ENCODE assay signal across 12 cellular contexts in genomic region chr10:63114031-63114814, GRCh38. TPM values are rescaled to one million over a fixed set of nuclear protein-coding genes. Genes with fewer than 3 reads are reported as not detected.
DNase-seq lines count a peak whose midpoint lies in the region; ATAC-seq, FAIRE-seq and TF ChIP-seq lines count a peak whose summit lies in the region.
"Had no signal": no experiment of that assay in that cellular context is flagged by ENCODE, and none has a peak within 500 bp of the region (broad histone marks: within the 10 kb centered on the region; RNA-seq: fewer than 3 reads in every experiment).

No MANE protein-coding gene starts in this region.

- no peak overlapping the region for H3K56ac ChIP-seq in IMR-90 (ENCODE audit: extremely low read depth, insufficient read depth, low read length)

- intact Hi-C loops in IMR-90 (cut with micrococcal nuclease) (no loop called here), body of pancreas (cut with DNase I) (no loop called here), HepG2 (cut with micrococcal nuclease; ENCODE audit: unreplicated experiment) (loop anchor here (2.0 kb wide), 1 partner anchor 19 kb away; the partner anchor contains the start of gene NRBF2), tibial artery (cut with DNase I; ENCODE audit: low total_unique reads) (no loop called here)

- in situ Hi-C loops in IMR-90 (cut with MboI; ENCODE audit: low sequenced_read_pairs) (no loop called here), HepG2 (cut with HindIII; ENCODE audit: extremely low pct_ligation_motif_present, low pct_unique_long_range_greater_than_20kb) (no loop called here)

- peak overlapping the region; percentile 85; the same call in 1 of the 2 replicates for H3K27ac ChIP-seq in IMR-90 (ENCODE audit: insufficient read depth, low read length)
- peak overlapping the region in 1 of 4 donors; percentile 2 for H3K27ac ChIP-seq in body of pancreas
- H3K27ac ChIP-seq in HepG2 (ENCODE audit: extremely low read length, insufficient read depth, low read length) = no peak overlapping the region
- H3K27ac ChIP-seq in tibial artery = peak overlapping the region; percentile 66 to 74
- H3K27ac ChIP-seq: foreskin keratinocyte had no signal

- CTCF ChIA-PET in IMR-90 (lab: Yijun Ruan, JAX) = interaction anchor here (0.6 to 0.7 kb wide), 2 partner anchors 30 to 32 kb away, joined by 3 to 6 read pairs; no protein-coding TSS in a partner anchor
- CTCF ChIA-PET in HepG2 (lab: Yijun Ruan, JAX; ENCODE audit: low intra/inter-chr PET ratio, low total read pairs) = no interaction called here
- CTCF ChIA-PET in activated CD4-positive, alpha-beta T cell treated with anti-CD3 and anti-CD28 coated beads, Interleukin-2, amount 10 ng/mL, durations not matched to agents 7 days and 5 days (lab: Charles Lee) = interaction anchor here (0.7 kb wide), 1 partner anchor 43 kb away, joined by 3 read pairs; no protein-coding TSS in a partner anchor

- TF ChIP-seq CTCF in IMR-90 (conservative IDR thresholded peaks at IDR 0.05; ENCODE audit: low read depth, low read length) = no peak
- no peak for TF ChIP-seq CTCF in body of pancreas (IDR thresholded peaks at IDR 0.05)
- TF ChIP-seq CTCF in HepG2 (CRISPR knock-in tag; IDR thresholded peaks at IDR 0.05) = no peak
- no peak for TF ChIP-seq CTCF in tibial artery (IDR thresholded peaks at IDR 0.05)

- peak overlapping the region; percentile 85 for H3K4ac ChIP-seq in IMR-90 (ENCODE audit: low read depth, low read length)

- H2BK5ac ChIP-seq in IMR-90 (ENCODE audit: low read depth, low read length, poor library complexity, severe bottlenecking) = peak overlapping the region; percentile 56

- no peak overlapping the region for H3K4me3 Mint-ChIP-seq in activated CD4-positive, alpha-beta T cell treated with anti-CD3 and anti-CD28 coated beads, Interleukin-2, amount 10 ng/mL, durations not matched to agents 7 days and 5 days

- H3K27me3 ChIP-seq in IMR-90 (ENCODE audit: control insufficient read depth, insufficient read depth, low read length) = no peaks in the 10 kb centered on the region
- H3K27me3 ChIP-seq in body of pancreas = no peaks in the 10 kb centered on the region
- no peaks in the 10 kb centered on the region; a peak in 1 of 5 replicates for H3K27me3 ChIP-seq in HepG2 (ENCODE audit: control insufficient read depth in 1 of 2, insufficient read depth in 2 of 2, low read length in 2 of 2)
- H3K27me3 ChIP-seq in tibial artery = no peaks in the 10 kb centered on the region
- H3K27me3 ChIP-seq: foreskin keratinocyte had no signal

- H3K4me2 ChIP-seq in IMR-90 (ENCODE audit: low read depth, low read length) (no peak overlapping the region), HepG2 (ENCODE audit: low read depth, low read length) (peak overlapping the region; percentile 46; the same call in 1 of the 2 replicates)

- WGBS in IMR-90 (ENCODE audit: extremely low coverage in 2 of 2, insufficient read length in 1 of 2), 2 experiments = no CpG with 5 or more reads among the region's 4 CpGs
- 34 to 38% methylated on average over 4 of the region's 4 CpGs for WGBS in body of pancreas, 2 donors
- 31% methylated on average over 4 of the region's 4 CpGs for WGBS in HepG2 (ENCODE audit: low lambda C conversion rate)

- H2BK20ac ChIP-seq in IMR-90 (ENCODE audit: low read depth, low read length) = peak overlapping the region; percentile 76; the same call in 1 of the 2 replicates

- H3K9ac ChIP-seq in IMR-90 (ENCODE audit: low read depth, low read length) = no peak overlapping the region
- no peak overlapping the region for H3K9ac ChIP-seq in HepG2 (ENCODE audit: insufficient read depth, low read depth, low read length)

- peak overlapping the region; percentile 93 for H4K91ac ChIP-seq in IMR-90 (ENCODE audit: insufficient read depth, low read depth, low read length)

- H3K79me2 ChIP-seq in HepG2 (ENCODE audit: insufficient read depth, low read length) = no peaks in the 10 kb centered on the region

- TF ChIP-seq RAD21 in IMR-90 (IDR thresholded peaks at IDR 0.05; ENCODE audit: low read length) = no peak
- no peak for TF ChIP-seq RAD21 in HepG2 (CRISPR knock-in tag; IDR thresholded peaks at IDR 0.05)

- H3K9me3 ChIP-seq in IMR-90 (ENCODE audit: control insufficient read depth, insufficient read depth, low read length) (no peaks in the 10 kb centered on the region), body of pancreas (no peaks in the 10 kb centered on the region), HepG2 (ENCODE audit: low read length) (no peaks in the 10 kb centered on the region), tibial artery (no peaks in the 10 kb centered on the region)

- H3K36me3 Mint-ChIP-seq in activated CD4-positive, alpha-beta T cell treated with anti-CD3 and anti-CD28 coated beads, Interleukin-2, amount 10 ng/mL, durations not matched to agents 7 days and 5 days (ENCODE audit: low read depth) = no peaks in the 10 kb centered on the region

- POLR2A ChIA-PET in IMR-90 (lab: Charles Lee; ENCODE audit: unreplicated experiment) = no interaction called here
- POLR2A ChIA-PET in HepG2 (lab: Yijun Ruan, JAX) = interaction anchor here (3.5 kb wide), 1 partner anchor 19 kb away, joined by 32 read pairs; the partner anchor contains the start of gene NRBF2
- POLR2A ChIA-PET in activated CD4-positive, alpha-beta T cell treated with anti-CD3 and anti-CD28 coated beads, Interleukin-2, amount 10 ng/mL, durations not matched to agents 7 days and 5 days (lab: Charles Lee) = no interaction called here

- H3K9me3 Mint-ChIP-seq in activated CD4-positive, alpha-beta T cell treated with anti-CD3 and anti-CD28 coated beads, Interleukin-2, amount 10 ng/mL, durations not matched to agents 7 days and 5 days = no peaks in the 10 kb centered on the region

- peak; percentile 78 for ATAC-seq in IMR-90 (ENCODE audit: low read depth)
- peak; percentile 76 for ATAC-seq in body of pancreas
- ATAC-seq in HepG2 = peak; percentile 87
- ATAC-seq in GM18498 (IDR thresholded peaks at IDR 0.05; ENCODE audit: unreplicated experiment) = no peak
- no peak for ATAC-seq in HG03045 (IDR thresholded peaks at IDR 0.05; ENCODE audit: unreplicated experiment)
- ATAC-seq: foreskin keratinocyte had no signal

- TF ChIP-seq EP300 in HepG2 (IDR thresholded peaks at IDR 0.05; ENCODE audit: low read depth in 2 of 2, low read length in 2 of 2) (peak; percentile 51 to 78; a peak in 2 of 4 replicates), HepG2 (CRISPR knock-in tag; IDR thresholded peaks at IDR 0.05; ENCODE audit: borderline replicate concordance) (0 out of 2 replicates have a peak, but pooled peaks have one; percentile 27)

- peak overlapping the region; percentile 57; the same call in 1 of the 2 replicates for H4K5ac ChIP-seq in IMR-90 (ENCODE audit: low read depth, low read length)

- BruUV-seq in IMR-90 (replicated peaks; lab: Mats Ljungman, UMichigan) (no TSS peak), HepG2 (replicated peaks; lab: Mats Ljungman, UMichigan) (no TSS peak)

- peak overlapping the region; percentile 63; the same call in 1 of the 3 replicates for H2BK15ac ChIP-seq in IMR-90 (ENCODE audit: low read depth, low read length)

- H2AFZ ChIP-seq in IMR-90 (replicated peaks; ENCODE audit: low read length, poor library complexity) (no peak overlapping the region), HepG2 (ENCODE audit: low read length) (no peak overlapping the region)

- H3K14ac ChIP-seq in IMR-90 (replicated peaks; ENCODE audit: low read depth, low read length) = peak overlapping the region; percentile 89

- peaks cover 9% of the 10 kb centered on the region for H3K27me3 Mint-ChIP-seq in activated CD4-positive, alpha-beta T cell treated with anti-CD3 and anti-CD28 coated beads, Interleukin-2, amount 10 ng/mL, durations not matched to agents 7 days and 5 days

- H2AK5ac ChIP-seq in IMR-90 (ENCODE audit: low read depth, low read length) = no peak overlapping the region; the same call in 1 of the 2 replicates

- dilution Hi-C loops in IMR-90 (cut with HindIII; ENCODE audit: low sequenced_read_pairs, unreplicated experiment) = no loop called here

- H3K4me3 ChIP-seq in IMR-90 (ENCODE audit: insufficient read depth, low read depth, low read length) = no peak overlapping the region
- no peak overlapping the region for H3K4me3 ChIP-seq in body of pancreas
- no peak overlapping the region for H3K4me3 ChIP-seq in HepG2 (replicated peaks in 1 of 3; ENCODE audit: insufficient read depth in 1 of 3, low read depth in 2 of 3, low read length in 3 of 3)
- no peak overlapping the region for H3K4me3 ChIP-seq in tibial artery

- no peaks in the 10 kb centered on the region for H3K79me1 ChIP-seq in IMR-90 (ENCODE audit: low read depth in 1 of 2, low read length in 2 of 2)

- no peak overlapping the region for H3K27ac Mint-ChIP-seq in activated CD4-positive, alpha-beta T cell treated with anti-CD3 and anti-CD28 coated beads, Interleukin-2, amount 10 ng/mL, durations not matched to agents 7 days and 5 days

- H3K36me3 ChIP-seq in IMR-90 (ENCODE audit: control insufficient read depth, insufficient read depth, low read length) (no peaks in the 10 kb centered on the region), body of pancreas (replicated peaks in 1 of 2; ENCODE audit: insufficient read depth in 1 of 2, low read depth in 2 of 2) (no peaks in the 10 kb centered on the region), HepG2 (replicated peaks in 1 of 2; ENCODE audit: control insufficient read depth in 1 of 2, insufficient read depth in 2 of 2, low read length in 2 of 2) (no peaks in the 10 kb centered on the region), tibial artery (no peaks in the 10 kb centered on the region)

- no peaks in the 10 kb centered on the region for H3K4me1 Mint-ChIP-seq in activated CD4-positive, alpha-beta T cell treated with anti-CD3 and anti-CD28 coated beads, Interleukin-2, amount 10 ng/mL, durations not matched to agents 7 days and 5 days

- no peaks in the 10 kb centered on the region for H4K20me1 ChIP-seq in IMR-90 (ENCODE audit: insufficient read depth, low read length)
- no peaks in the 10 kb centered on the region for H4K20me1 ChIP-seq in HepG2 (ENCODE audit: insufficient read depth, low read length)

- peak overlapping the region; percentile 25 to 81; a peak in 3 of 4 replicates for H4K8ac ChIP-seq in IMR-90 (ENCODE audit: low read depth in 2 of 2, low read length in 2 of 2)

- no peaks in the 10 kb centered on the region for H3K9me1 ChIP-seq in IMR-90 (ENCODE audit: insufficient read depth, low read length)

- peak; percentile 88 for DNase-seq in IMR-90
- DNase-seq in body of pancreas = peak; percentile 47 to 72 (median 60)
- DNase-seq in HepG2 (ENCODE audit: low spot score) = peak; percentile 72
- peak; percentile 81 to 90 for DNase-seq in tibial artery
- no peak for DNase-seq in GM19240 (ENCODE audit: insufficient read length, low spot score)
- DNase-seq in activated CD4-positive, alpha-beta T cell treated with anti-CD3 and anti-CD28 coated beads, Interleukin-2, amount 10 ng/mL, durations not matched to agents 7 days and 5 days = no peak
- DNase-seq: activated CD8-positive, alpha-beta memory T cell treated with anti-CD3 and anti-CD28 coated beads, Interleukin-2, amount 50 U/mL, for 48 hours; NK-92 treated with Interleukin-12 subunit alpha and Interleukin-12 subunit beta, amount 100 ng/mL, for 24 hours had no signal

- H2BK120ac ChIP-seq in IMR-90 (ENCODE audit: low read depth, low read length) = peak overlapping the region; percentile 93

- no peak overlapping the region for H2AK9ac ChIP-seq in IMR-90 (replicated peaks; ENCODE audit: low read depth, low read length, poor library complexity)

- H3K18ac ChIP-seq in IMR-90 (ENCODE audit: low read depth, low read length) = peak overlapping the region; percentile 94

- no peak for FAIRE-seq in HepG2 (lab: Jason Lieb, UNC)
- FAIRE-seq: GM12892 had no signal

- H3K4me1 ChIP-seq in IMR-90 (ENCODE audit: control insufficient read depth, insufficient read depth, low read length) = peaks cover 4% of the 10 kb centered on the region
- no peaks in the 10 kb centered on the region for H3K4me1 ChIP-seq in body of pancreas
- H3K4me1 ChIP-seq in HepG2 (ENCODE audit: insufficient read depth, low read length) = peaks cover 28% of the 10 kb centered on the region
- peaks cover 9 to 38% (median 29%) of the 10 kb centered on the region in 4 donors for H3K4me1 ChIP-seq in tibial artery

- peak overlapping the region; percentile 68; the same call in 1 of the 2 replicates for H3K23ac ChIP-seq in IMR-90 (ENCODE audit: low read depth, low read length)

- TF ChIP-seq POLR2A in IMR-90 (IDR thresholded peaks at IDR 0.05; ENCODE audit: low read depth, low read length) (no peak), body of pancreas (IDR thresholded peaks at IDR 0.05) (no peak), HepG2 (IDR thresholded peaks at IDR 0.05; ENCODE audit: insufficient read depth in 1 of 2, low read depth in 2 of 2, low read length in 2 of 2) (no peak)

RNA-seq across cellular contexts. Expression of gene NRBF2, which starts 18.9 kb away (rescaled TPM):
- total RNA-seq in IMR-90 (2012; rRNA removed) (19.9 and 26.9 TPM in 2 replicates), body of pancreas (1 to 10 TPM; 7.5 to 9.2 TPM), HepG2 (2016; rRNA removed; fragmentation: Illumina TruSeq; extraction: Trizol) (28.4 and 39.0 TPM in 2 replicates)
- polyA plus RNA-seq in IMR-90 (2012; rRNA removed) (18.1 and 20.6 TPM in 2 replicates), HepG2 (2011; rRNA removed) (18.0 and 20.0 TPM in 2 replicates)
- polyA plus RNA-seq in IMR-90 (2012; cell fraction: cytosol; rRNA removed) = 4.8 and 6.7 TPM in 2 replicates
- 1.7 and 7.1 TPM in 2 replicates for polyA plus RNA-seq in IMR-90 (2012; cell fraction: nucleus; rRNA removed; ENCODE audit: low replicate concordance)
- total RNA-seq in HepG2 (2016; cell fraction: cytosol; rRNA removed; fragmentation: Illumina TruSeq; extraction: Trizol; ENCODE audit: low read depth) = 7.3 and 10.7 TPM in 2 replicates
- total RNA-seq in HepG2 (2016; cell fraction: insoluble cytoplasmic fraction; rRNA removed; fragmentation: Illumina TruSeq; extraction: Trizol) = 26.2 and 39.1 TPM in 2 replicates
- total RNA-seq in HepG2 (2016; cell fraction: membrane; rRNA removed; fragmentation: Illumina TruSeq; extraction: Trizol) = 20.1 and 26.1 TPM in 2 replicates
- total RNA-seq in HepG2 (2016; cell fraction: nucleus; rRNA removed; fragmentation: Illumina TruSeq; extraction: Trizol) = 12.7 and 13.7 TPM in 2 replicates
- polyA plus RNA-seq in HepG2 (2011; cell fraction: cytosol; rRNA removed) = 10.9 and 15.2 TPM in 2 replicates
- polyA plus RNA-seq in HepG2 (2011; cell fraction: nucleus; rRNA removed) = 3.7 and 5.0 TPM in 2 replicates
- polyA plus RNA-seq in HepG2 (2012) = 23.4 and 26.2 TPM in 2 replicates
- 6.4 and 8.3 TPM in 2 replicates for polyA plus RNA-seq in HepG2 (2016; cell fraction: cytosol; fragmentation: Illumina TruSeq; extraction: Trizol; ENCODE audit: low read depth)
- 44.3 and 47.7 TPM in 2 replicates for polyA plus RNA-seq in HepG2 (2016; cell fraction: insoluble cytoplasmic fraction; fragmentation: Illumina TruSeq; extraction: Trizol; ENCODE audit: low read depth)
- 13.8 and 19.0 TPM in 2 replicates for polyA plus RNA-seq in HepG2 (2016; cell fraction: membrane; fragmentation: Illumina TruSeq; extraction: Trizol; ENCODE audit: low read depth)
- polyA plus RNA-seq in HepG2 (2016; cell fraction: nucleus; fragmentation: Illumina TruSeq; extraction: Trizol; ENCODE audit: insufficient read depth, low read depth) = 17.1 and 19.4 TPM in 2 replicates
- 7.0 and 10.8 TPM in 2 replicates for polyA minus RNA-seq in HepG2 (2011; rRNA and poly(A)+ RNA removed; ENCODE audit: low replicate concordance)
- 13.7 and 15.0 TPM in 2 replicates for polyA minus RNA-seq in HepG2 (2011; cell fraction: cytosol; rRNA and poly(A)+ RNA removed)
- 11.5 and 12.1 TPM in 2 replicates for polyA minus RNA-seq in HepG2 (2011; cell fraction: nucleus; rRNA and poly(A)+ RNA removed)
- total RNA-seq in activated CD4-positive, alpha-beta T cell treated with anti-CD3 and anti-CD28 coated beads, Interleukin-2, amount 10 ng/mL, durations not matched to agents 7 days and 5 days = 10 to 100 TPM; 21.3 to 26.9 TPM

Comparison
In these comparisons a context has a peak if more than half of its experiments do, and no peak if none do; other contexts are left out.
1. ATAC-seq: peak in IMR-90 (single experiment), body of pancreas (single experiment) and HepG2 (single experiment); none in GM18498 (single experiment) and HG03045 (single experiment).
2. DNase-seq: peak in IMR-90 (single experiment), body of pancreas (4 of 4), HepG2 (single experiment) and tibial artery (2 of 2); none in GM19240 (single experiment) and activated CD4-positive, alpha-beta T cell treated with anti-CD3 and anti-CD28 coated beads, Interleukin-2, amount 10 ng/mL, durations not matched to agents 7 days and 5 days (single experiment).